Comparison of ENCODE assay signal across 22 cellular contexts in the genomic region with DNA sequence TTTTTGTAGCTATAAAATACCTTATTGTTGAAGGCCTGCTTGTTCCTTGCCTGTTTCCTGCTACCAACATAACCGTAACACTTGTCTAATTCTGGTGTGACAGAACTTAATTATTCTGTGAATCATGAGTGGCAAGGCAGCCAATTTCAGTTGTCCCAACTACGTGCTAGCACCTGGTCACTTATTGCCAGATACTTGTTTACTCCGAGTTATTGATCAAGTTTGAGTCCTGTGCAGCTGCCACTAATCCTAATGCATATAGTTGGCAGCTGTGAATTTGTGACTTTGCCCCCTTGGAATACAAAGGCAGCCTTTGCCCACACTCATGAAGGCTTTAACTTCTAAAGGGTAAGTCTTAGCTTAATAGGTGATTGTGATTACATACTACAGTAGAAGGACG. TPM values are rescaled to one million over a fixed set of nuclear protein-coding genes. Genes with fewer than 3 reads are reported as not detected.
DNase-seq lines count a peak whose midpoint lies in the region; ATAC-seq, FAIRE-seq and TF ChIP-seq lines count a peak whose summit lies in the region.
"Had no signal": no experiment of that assay in that cellular context is flagged by ENCODE, and none has a peak within 500 bp of the region (broad histone marks: within the 10 kb centered on the region; RNA-seq: fewer than 3 reads in every experiment).

No MANE protein-coding gene starts in this region.

- no peak overlapping the region for H3K14ac ChIP-seq in mesenchymal stem cell (ENCODE audit: low read length in 2 of 2)

- no peak overlapping the region for H3K18ac ChIP-seq in mesenchymal stem cell (ENCODE audit: low read depth in 1 of 2, low read length in 2 of 2)

- H3K4me1 ChIP-seq in A549 (no peaks in the 10 kb centered on the region), body of pancreas (peaks cover 22% of the 10 kb centered on the region), right lobe of liver (peaks cover 0 to 18% (median 3%) of the 10 kb centered on the region in 4 donors), mesenchymal stem cell (ENCODE audit: control insufficient read depth, insufficient read depth, low read depth, low read length) (no peaks in the 10 kb centered on the region)

- DNase-seq in A549 (ENCODE audit: low read depth in 1 of 2, low spot score in 1 of 2) (no peak), DMS53 (lab: John Stamatoyannopoulos, UW) (peak; percentile 87), body of pancreas (peak; percentile 10 to 40 (median 16)), right lobe of liver (peak in 1 of 3 donors; percentile 53), mesenchymal stem cell (no peak), EL (no peak)
- no peak for DNase-seq in stimulated activated naive CD4-positive, alpha-beta T cell (lab: John Stamatoyannopoulos, UW)
- DNase-seq in stimulated activated CD4-positive, alpha-beta T cell treated with anti-CD3 and anti-CD28 coated beads, Interleukin-1b, Interleukin-23, amount 100 ng/mL, for 48 hours, result no peak
- DNase-seq: CD4-positive, CD25-positive, alpha-beta regulatory T cell; COR-L47; GF-D8; Kasumi-1; NCI-H1436; NCI-H1930; NCI-H524; PC-9; RPMI8226; SIG-M5; SK-N-SH had no signal

- no peak overlapping the region for H4K8ac ChIP-seq in mesenchymal stem cell (ENCODE audit: low read length)

- no peak overlapping the region for H3K23ac ChIP-seq in mesenchymal stem cell (ENCODE audit: low read length in 2 of 2)

- H3K27me3 ChIP-seq in body of pancreas, result no peaks in the 10 kb centered on the region
- no peaks in the 10 kb centered on the region for H3K27me3 ChIP-seq in right lobe of liver
- peaks cover 0 to 76% of the 10 kb centered on the region in 2 experiments for H3K27me3 ChIP-seq in mesenchymal stem cell (ENCODE audit: control insufficient read depth in 1 of 2, insufficient read depth in 1 of 2, low read length in 2 of 2)

- no peak overlapping the region for H3K27ac ChIP-seq in A549
- peak overlapping the region in 3 of 4 donors; percentile 17 to 59 (median 58) for H3K27ac ChIP-seq in body of pancreas
- H3K27ac ChIP-seq in right lobe of liver, result peak overlapping the region in 1 of 3 donors; percentile 21
- no peak overlapping the region for H3K27ac ChIP-seq in mesenchymal stem cell (ENCODE audit: low read length, poor library complexity, severe bottlenecking)
- H3K27ac ChIP-seq: PC-9 had no signal

- no peak overlapping the region for H2AK5ac ChIP-seq in mesenchymal stem cell (ENCODE audit: low read length, severe bottlenecking)

- TF ChIP-seq RAD21 in A549 (conservative IDR thresholded peaks at IDR 0.05 in 1 of 2, IDR thresholded peaks at IDR 0.05 in 1 of 2), result no peak

- ATAC-seq in A549 (no peak), body of pancreas (peak; percentile 50), right lobe of liver (peak; percentile 74 to 91 (median 82))
- ATAC-seq: HCT116 had no signal

- no peak for TF ChIP-seq CTCF in A549 (IDR thresholded peaks at IDR 0.05)
- no peak for TF ChIP-seq CTCF in body of pancreas (IDR thresholded peaks at IDR 0.05)
- no peak for TF ChIP-seq CTCF in right lobe of liver (IDR thresholded peaks at IDR 0.05)

- CTCF ChIA-PET in A549 (lab: Yijun Ruan, JAX), result interaction anchor here (0.9 kb wide), 1 partner anchor 10 kb away, joined by 3 read pairs; no protein-coding TSS in a partner anchor

- no peak overlapping the region for H2BK12ac ChIP-seq in mesenchymal stem cell (ENCODE audit: low read length in 2 of 2)

- no peak for TF ChIP-seq POLR2A in A549 (IDR thresholded peaks at IDR 0.05; ENCODE audit: low read length)
- no peak for TF ChIP-seq POLR2A in body of pancreas (IDR thresholded peaks at IDR 0.05)
- TF ChIP-seq POLR2A in right lobe of liver (IDR thresholded peaks at IDR 0.05), result no peak

- H4K91ac ChIP-seq in mesenchymal stem cell (ENCODE audit: low read length), result no peak overlapping the region

- H2BK15ac ChIP-seq in mesenchymal stem cell (ENCODE audit: low read depth, poor library complexity, severe bottlenecking), result no peak overlapping the region

- 44% methylated on average over 4 of the region's 4 CpGs for WGBS in A549 (ENCODE audit: missing lambda C conversion rate)
- WGBS in body of pancreas, 2 donors, result 12% methylated on average over 4 of the region's 4 CpGs
- WGBS in right lobe of liver (ENCODE audit: insufficient coverage, low coverage, low lambda C conversion rate, missing lambda C conversion rate), result 25% methylated on average over 4 of the region's 4 CpGs
- 86% methylated on average over 2 of the region's 4 CpGs for WGBS in mesenchymal stem cell

- intact Hi-C loops in body of pancreas (cut with DNase I), result no loop called here
- intact Hi-C loops in right lobe of liver (cut with DNase I), result no loop called here

- H3K4ac ChIP-seq in mesenchymal stem cell (ENCODE audit: low read depth in 1 of 2, low read length in 2 of 2), result no peak overlapping the region

- POLR2A ChIA-PET in A549 (lab: Yijun Ruan, JAX), result no interaction called here

- no peak overlapping the region for H3K9ac ChIP-seq in mesenchymal stem cell (ENCODE audit: low read length)
- H3K9ac ChIP-seq: SK-N-SH had no signal

- no peak overlapping the region for H2AFZ ChIP-seq in mesenchymal stem cell (ENCODE audit: low read depth, low read length)
- H2AFZ ChIP-seq: PC-9 had no signal

- no peaks in the 10 kb centered on the region for H3K79me1 ChIP-seq in mesenchymal stem cell (replicated peaks; ENCODE audit: low read length, poor library complexity, severe bottlenecking)

- H2BK120ac ChIP-seq in mesenchymal stem cell (ENCODE audit: low read depth, low read length), result no peak overlapping the region

- no peaks in the 10 kb centered on the region for H3K36me3 ChIP-seq in body of pancreas (replicated peaks in 1 of 2; ENCODE audit: insufficient read depth in 1 of 2, low read depth in 2 of 2)
- no peaks in the 10 kb centered on the region for H3K36me3 ChIP-seq in right lobe of liver
- no peaks in the 10 kb centered on the region for H3K36me3 ChIP-seq in mesenchymal stem cell (ENCODE audit: control insufficient read depth in 1 of 2, insufficient read depth in 2 of 2, low read depth in 1 of 2, low read length in 2 of 2)

- H3K4me2 ChIP-seq in A549 (no peak overlapping the region), mesenchymal stem cell (ENCODE audit: low read length, poor library complexity, severe bottlenecking) (no peak overlapping the region)
- H3K4me2 ChIP-seq: PC-9, SK-N-SH had no signal

- H3K9me3 ChIP-seq in A549 (no peaks in the 10 kb centered on the region), body of pancreas (no peaks in the 10 kb centered on the region), right lobe of liver (no peaks in the 10 kb centered on the region), mesenchymal stem cell (ENCODE audit: control insufficient read depth, low read length) (no peaks in the 10 kb centered on the region)
- H3K9me3 ChIP-seq: SK-N-SH had no signal

- FAIRE-seq in A549 (lab: Jason Lieb, UNC), result peak; percentile 96
- FAIRE-seq: A204.1, H1 had no signal

- no peak for TF ChIP-seq EP300 in A549 (IDR thresholded peaks at IDR 0.05)

- H3K4me3 ChIP-seq in A549, result no peak overlapping the region
- no peak overlapping the region for H3K4me3 ChIP-seq in body of pancreas
- H3K4me3 ChIP-seq in right lobe of liver, result no peak overlapping the region
- H3K4me3 ChIP-seq in mesenchymal stem cell (ENCODE audit: insufficient read depth in 1 of 2, low read depth in 1 of 2, low read length in 2 of 2), result no peak overlapping the region
- H3K4me3 ChIP-seq: PC-9 had no signal

- no peak overlapping the region for H2BK5ac ChIP-seq in mesenchymal stem cell (ENCODE audit: low read depth, low read length, poor library complexity, severe bottlenecking)

TF ChIP-seq in A549, 52 proteins besides CTCF, POLR2A, EP300 and RAD21:
- TF ChIP-seq CBX8 (IDR thresholded peaks at IDR 0.05), result no peak
- TF ChIP-seq NPAS2 (CRISPR knock-in tag; IDR thresholded peaks at IDR 0.05; ENCODE audit: borderline replicate concordance), result no peak

RNA-seq across cellular contexts. Expression of gene RNF128, which starts 7.8 kb away (rescaled TPM):
- polyA plus RNA-seq in A549 (2011; rRNA removed), result 0.20 and 0.22 TPM in 2 replicates
- polyA plus RNA-seq in A549 (2012; cell fraction: cytosol; rRNA removed), result 0.01 TPM in 1 of 2 replicates, not detected in the other
- 0.01 TPM in 1 of 2 replicates, not detected in the other for polyA plus RNA-seq in A549 (2012; cell fraction: nucleus; rRNA removed)
- polyA plus RNA-seq in A549 (2017; fragmentation: RNase III; extraction: RNeasy Plus Mini Kit Qiagen cat#74134 plus additional on column Dnase treatment), result 0.11 to 0.28 TPM (median 0.14 TPM) in 3 replicates
- polyA minus RNA-seq in A549 (2011; rRNA and poly(A)+ RNA removed), result 0.12 and 0.34 TPM in 2 replicates
- 10 to 100 TPM; 18.9 to 20.4 TPM for total RNA-seq in body of pancreas
- total RNA-seq in right lobe of liver, result 10 to 100 TPM; 39.4 to 48.7 (median 45.4) TPM
- polyA plus RNA-seq in mesenchymal stem cell (2013, experiment 1 of 2), result 0.01 TPM
- polyA plus RNA-seq in mesenchymal stem cell (2013, experiment 2 of 2), result not detected
- total RNA-seq: CD4-positive, CD25-positive, alpha-beta regulatory T cell had no signal
- polyA plus RNA-seq: CD4-positive, CD25-positive, alpha-beta regulatory T cell; SK-N-SH had no signal

Comparison
In these comparisons a context has a peak if more than half of its experiments do, and no peak if none do; other contexts are left out.
1. ATAC-seq: peak in body of pancreas (single experiment) and right lobe of liver (4 of 4); none in A549 (0 of 2).
2. DNase-seq: peak in DMS53 (single experiment) and body of pancreas (4 of 4); none in A549 (0 of 2), mesenchymal stem cell (single experiment), stimulated activated naive CD4-positive, alpha-beta T cell (0 of 6), EL (single experiment) and stimulated activated CD4-positive, alpha-beta T cell treated with anti-CD3 and anti-CD28 coated beads, Interleukin-1b, Interleukin-23, amount 100 ng/mL, for 48 hours (single experiment).
3. H3K27ac ChIP-seq: peak in body of pancreas (3 of 4); none in A549 (0 of 2) and mesenchymal stem cell (single experiment).